1 cellular context compared by ENCODE assay signal in the genomic region with DNA sequence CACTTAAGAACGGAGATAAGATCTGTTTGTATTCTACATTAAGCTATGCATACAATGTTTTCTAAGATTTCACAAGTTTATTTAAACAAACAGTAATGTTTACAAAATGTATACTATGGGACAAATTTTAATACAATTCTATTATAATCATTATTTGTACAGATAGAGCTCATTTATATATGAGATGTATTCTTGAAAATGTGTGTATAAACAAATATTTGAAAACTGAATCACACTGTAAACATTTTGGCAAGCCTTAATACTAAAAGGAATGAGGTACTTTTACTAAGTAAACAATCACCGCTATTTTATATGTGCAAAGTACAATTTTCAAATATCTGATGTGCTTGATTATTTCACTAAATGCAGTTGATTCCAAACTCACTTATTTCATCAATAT.
TF ChIP-seq lines count a peak whose summit lies in the region.

No MANE protein-coding gene starts in this region.

TF ChIP-seq in IMR-90, 13 proteins besides CTCF, POLR2A, EP300 and RAD21:
- TF ChIP-seq FOS (IDR thresholded peaks at IDR 0.05; ENCODE audit: low read depth, low read length): no peak
- no peak for TF ChIP-seq MXI1 (IDR thresholded peaks at IDR 0.05; ENCODE audit: borderline replicate concordance, low read depth, low read length)
- no peak for TF ChIP-seq RCOR1 (IDR thresholded peaks at IDR 0.05; ENCODE audit: insufficient replicate concordance, low read length)
- TF ChIP-seq BHLHE40 (IDR thresholded peaks at IDR 0.05; ENCODE audit: low read depth, low read length): no peak
- no peak for TF ChIP-seq NFE2L2 (IDR thresholded peaks at IDR 0.05; ENCODE audit: low read depth, low read length)
- TF ChIP-seq MAZ (IDR thresholded peaks at IDR 0.05; ENCODE audit: borderline replicate concordance, low read depth, low read length): no peak
